Comparison of ENCODE assay signal across 10 cellular contexts in genomic region chr12:80946591-80946990, GRCh38. TPM values are rescaled to one million over a fixed set of nuclear protein-coding genes. Genes with fewer than 3 reads are reported as not detected.
A peak's percentile ranks its signal among the peaks of the same experiment; 100 is the strongest.
DNase-seq lines count a peak whose midpoint lies in the region; ATAC-seq and TF ChIP-seq lines count a peak whose summit lies in the region.
"Had no signal": no experiment of that assay in that cellular context is flagged by ENCODE, and none has a peak within 500 bp of the region (broad histone marks: within the 10 kb centered on the region; RNA-seq: fewer than 3 reads in every experiment).

No MANE protein-coding gene starts in this region.

- ATAC-seq in GM18511 (IDR thresholded peaks at IDR 0.05; ENCODE audit: unreplicated experiment) (peak; percentile 58), GM21786 (IDR thresholded peaks at IDR 0.05; ENCODE audit: unreplicated experiment) (no peak)

- no peaks in the 10 kb centered on the region for H3K4me1 ChIP-seq in MM.1S (ENCODE audit: low read length)
- no peaks in the 10 kb centered on the region for H3K4me1 ChIP-seq in testis

- TF ChIP-seq CTCF in AG04450 (IDR thresholded peaks at IDR 0.05; ENCODE audit: low read depth, low read length) (peak; percentile 55), MM.1S (IDR thresholded peaks at IDR 0.05; ENCODE audit: low read length) (peak; percentile 24; the same call in 1 of the 2 replicates), fibroblast of mammary gland (conservative IDR thresholded peaks at IDR 0.05; ENCODE audit: control insufficient read depth, insufficient read depth, low read depth, low read length) (peak; percentile 42), testis (IDR thresholded peaks at IDR 0.05) (no peak)

- no peaks in the 10 kb centered on the region for H4K20me1 ChIP-seq in MM.1S (ENCODE audit: insufficient read depth, low read length)

- H3K9ac ChIP-seq in MM.1S (ENCODE audit: low read length): no peak overlapping the region

- H3K36me3 ChIP-seq in MM.1S (replicated peaks; ENCODE audit: insufficient read depth, low read length) (no peaks in the 10 kb centered on the region), testis (ENCODE audit: low read depth, missing control alignments) (no peaks in the 10 kb centered on the region)

- no peak for DNase-seq in AG04450 (ENCODE audit: low read depth, low spot score)
- DNase-seq in MM.1S: no peak
- DNase-seq in fibroblast of mammary gland (ENCODE audit: low read depth): peak; percentile 40
- no peak for DNase-seq in testis
- DNase-seq in HPDE6-E6E7 (ENCODE audit: extremely low spot score): no peak
- DNase-seq in HuH-7 (ENCODE audit: low spot score): no peak
- DNase-seq: activated CD4-positive, alpha-beta T cell treated with anti-CD3 and anti-CD28 coated beads, Interleukin-2, amount 50 U/mL, for 4 hours; cerebellar nuclear complex had no signal

- no peak overlapping the region for H2AFZ ChIP-seq in MM.1S (ENCODE audit: low read length)

- no peaks in the 10 kb centered on the region for H3K9me3 ChIP-seq in AG04450 (ENCODE audit: control insufficient read depth, insufficient read depth, low read length)
- H3K9me3 ChIP-seq in MM.1S (replicated peaks; ENCODE audit: insufficient read depth, low read length): no peaks in the 10 kb centered on the region
- H3K9me3 ChIP-seq in testis: no peaks in the 10 kb centered on the region

- H3K79me2 ChIP-seq in MM.1S (ENCODE audit: low read length): no peaks in the 10 kb centered on the region

- WGBS in testis, 2 donors: 69 to 77% methylated on average over 3 of the region's 3 CpGs

- no peaks in the 10 kb centered on the region for H3F3A ChIP-seq in MM.1S (ENCODE audit: insufficient read depth, low read length)

- POLR2A ChIA-PET in AG04450 (lab: Yijun Ruan, JAX): no interaction called here

- H3K4me3 ChIP-seq in AG04450 (ENCODE audit: low read depth, low read length) (no peak overlapping the region), MM.1S (ENCODE audit: low read length) (no peak overlapping the region), fibroblast of mammary gland (ENCODE audit: control insufficient read depth, low read depth, low read length) (no peak overlapping the region), testis (no peak overlapping the region)

- H3K4me2 ChIP-seq in MM.1S (ENCODE audit: low read depth, low read length): no peak overlapping the region

- no peak overlapping the region for H3K27ac ChIP-seq in AG04450 (ENCODE audit: low read depth, low read length)
- no peak overlapping the region for H3K27ac ChIP-seq in MM.1S (ENCODE audit: low read length)
- no peak overlapping the region for H3K27ac ChIP-seq in testis

- TF ChIP-seq POLR2A in testis (IDR thresholded peaks at IDR 0.05): no peak

- CTCF ChIA-PET in AG04450 (lab: Charles Lee): interaction anchor here (0.6 to 2.1 kb wide), 9 partner anchors 11 to 752 kb away, joined by 3 to 25 read pairs (median 3); no protein-coding TSS in a partner anchor

- no peaks in the 10 kb centered on the region for H3K9me2 ChIP-seq in MM.1S (replicated peaks; ENCODE audit: insufficient read depth, low read length)

- H3K27me3 ChIP-seq in AG04450 (ENCODE audit: control insufficient read depth, insufficient read depth, low read length) (no peaks in the 10 kb centered on the region), MM.1S (replicated peaks; ENCODE audit: insufficient read depth, low read length) (no peaks in the 10 kb centered on the region), testis (no peaks in the 10 kb centered on the region)

- intact Hi-C loops in testis (cut with DNase I; ENCODE audit: low total_unique reads): no loop called here

RNA-seq across cellular contexts. Expression of gene LIN7A, which starts 8.9 kb away (rescaled TPM):
- polyA plus RNA-seq in AG04450 (2011; rRNA removed) (8.1 and 10.4 TPM in 2 replicates), testis (ENCODE audit: insufficient read depth, low read depth, low replicate concordance) (48.6 TPM)
- polyA minus RNA-seq in AG04450 (2011; rRNA and poly(A)+ RNA removed): 14.9 and 17.2 TPM in 2 replicates
- total RNA-seq in testis: 10 to 100 TPM in 1 of 2 donors, 1 to 10 TPM in 1; 5.8 to 12.0 TPM

Comparison
In these comparisons a context has a peak if more than half of its experiments do, and no peak if none do; other contexts are left out.
1. CTCF ChIP-seq: peak in AG04450 (single experiment), MM.1S (single experiment) and fibroblast of mammary gland (single experiment); none in testis (0 of 3).